Comparison of ENCODE assay signal across 19 cellular contexts in the genomic region with DNA sequence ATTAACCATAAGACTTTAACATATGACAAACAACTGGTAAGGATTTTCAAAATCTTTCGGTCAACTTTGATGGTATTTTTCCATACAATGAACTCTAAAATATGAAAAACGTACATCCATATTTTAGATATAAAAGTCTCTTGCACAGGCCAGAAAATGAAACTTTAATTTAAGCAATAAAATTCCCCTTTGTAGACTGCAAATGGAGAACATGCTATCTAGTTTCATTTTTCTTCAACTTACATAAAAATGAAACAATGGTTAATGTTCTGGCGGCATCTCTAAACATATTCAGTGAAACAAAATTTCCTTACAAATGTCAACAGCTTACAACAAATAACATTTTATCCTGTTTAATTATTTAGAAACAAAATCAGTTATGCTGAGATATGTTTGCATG.
DNase-seq lines count a peak whose midpoint lies in the region; ATAC-seq and TF ChIP-seq lines count a peak whose summit lies in the region.
"Had no signal": no experiment of that assay in that cellular context is flagged by ENCODE, and none has a peak within 500 bp of the region (broad histone marks: within the 10 kb centered on the region; RNA-seq: fewer than 3 reads in every experiment).

No MANE protein-coding gene starts in this region.

- ATAC-seq in stimulated activated naive CD8-positive, alpha-beta T cell treated with anti-CD3 and anti-CD28 coated beads, Interleukin-15, amount 100 ng/mL, for 72 hours = no peak
- ATAC-seq in stimulated activated naive CD8-positive, alpha-beta T cell treated with anti-CD3 and anti-CD28 coated beads, Interleukin-15, Interleukin-2, amounts not matched to agents 100 U/mL and 50 U/mL, for 24 hours = no peak
- ATAC-seq in naive B cell (ENCODE audit: low read depth in 2 of 2) = peak in 1 of 2 donors; percentile 56
- ATAC-seq: HepG2, psoas muscle had no signal

- TF ChIP-seq CTCF in GM10266 (IDR thresholded peaks at IDR 0.05; ENCODE audit: control insufficient read depth, insufficient read depth, low read depth, missing control alignments) = no peak

- H3K36me3 Mint-ChIP-seq in activated T-helper 1 cell treated with anti-CD3 and anti-CD28 coated beads, Interleukin-12 subunit alpha, Interleukin-12 subunit beta, Interleukin-2, Interleukin-4 antibody, amounts not matched to agents 30 ng/mL and 10 ng/mL and 1 ng/mL, durations not matched to agents 14 hours and 24 hours and 36 hours (ENCODE audit: low read depth) = peaks cover 33% of the 10 kb centered on the region
- peaks cover 5 to 21% of the 10 kb centered on the region in 2 donors for H3K36me3 Mint-ChIP-seq in naive B cell

- no peak for DNase-seq in stimulated activated naive CD8-positive, alpha-beta T cell treated with anti-CD3 and anti-CD28 coated beads, Interleukin-15, amount 100 ng/mL, for 72 hours
- no peak for DNase-seq in stimulated activated naive CD8-positive, alpha-beta T cell treated with anti-CD3 and anti-CD28 coated beads, Interleukin-15, Interleukin-2, amounts not matched to agents 100 U/mL and 50 U/mL, for 24 hours
- no peak for DNase-seq in activated T-helper 1 cell treated with anti-CD3 and anti-CD28 coated beads, Interleukin-12 subunit alpha, Interleukin-12 subunit beta, Interleukin-2, Interleukin-4 antibody, amounts not matched to agents 30 ng/mL and 10 ng/mL and 1 ng/mL, durations not matched to agents 14 hours and 24 hours and 36 hours (ENCODE audit: low spot score)
- DNase-seq in naive B cell = no peak
- no peak for DNase-seq in GM10266 (ENCODE audit: extremely low spot score)
- no peak for DNase-seq in ureter (ENCODE audit: low spot score)
- DNase-seq in HuH-7 (ENCODE audit: low spot score) = no peak
- DNase-seq: activated CD4-positive, alpha-beta T cell treated with anti-CD3 and anti-CD28 coated beads, Interleukin-2, amount 50 U/mL, for 1 hour; activated CD8-positive, alpha-beta memory T cell treated with anti-CD3 and anti-CD28 coated beads, Interleukin-2, amount 50 U/mL, for 48 hours; cerebellar nuclear complex; DMS153; head of caudate nucleus; NCI-H1105; NCI-H1930; NCI-H748 treated with DMSO at 0.1 percent for 48 hours; psoas muscle; RPMI8226 had no signal

- H3K27ac Mint-ChIP-seq in stimulated activated naive CD8-positive, alpha-beta T cell treated with anti-CD3 and anti-CD28 coated beads, Interleukin-15, amount 100 ng/mL, for 72 hours = peak overlapping the region; percentile 82 to 89
- H3K27ac Mint-ChIP-seq in activated T-helper 1 cell treated with anti-CD3 and anti-CD28 coated beads, Interleukin-12 subunit alpha, Interleukin-12 subunit beta, Interleukin-2, Interleukin-4 antibody, amounts not matched to agents 30 ng/mL and 10 ng/mL and 1 ng/mL, durations not matched to agents 14 hours and 24 hours and 36 hours = peak overlapping the region; percentile 53
- H3K27ac Mint-ChIP-seq in naive B cell = peak overlapping the region in 4 of 6 donors; percentile 41 to 94 (median 84)
- H3K27ac Mint-ChIP-seq: T-helper 1 cell treated with Interleukin-12 subunit alpha and Interleukin-12 subunit beta and Interleukin-4 antibody, amounts not matched to agents 30 μg/mL and 1 μg/mL, for 36 hours had no signal

- H3K4me1 Mint-ChIP-seq in stimulated activated naive CD8-positive, alpha-beta T cell treated with anti-CD3 and anti-CD28 coated beads, Interleukin-15, amount 100 ng/mL, for 72 hours = peaks cover 59% of the 10 kb centered on the region
- peaks cover 10% of the 10 kb centered on the region for H3K4me1 Mint-ChIP-seq in activated T-helper 1 cell treated with anti-CD3 and anti-CD28 coated beads, Interleukin-12 subunit alpha, Interleukin-12 subunit beta, Interleukin-2, Interleukin-4 antibody, amounts not matched to agents 30 ng/mL and 10 ng/mL and 1 ng/mL, durations not matched to agents 14 hours and 24 hours and 36 hours (ENCODE audit: low read depth)
- peaks cover 14 to 30% (median 17%) of the 10 kb centered on the region in 3 donors for H3K4me1 Mint-ChIP-seq in naive B cell

- H3K4me3 Mint-ChIP-seq in stimulated activated naive CD8-positive, alpha-beta T cell treated with anti-CD3 and anti-CD28 coated beads, Interleukin-15, amount 100 ng/mL, for 72 hours = peak overlapping the region; percentile 44 to 79
- H3K4me3 Mint-ChIP-seq in activated T-helper 1 cell treated with anti-CD3 and anti-CD28 coated beads, Interleukin-12 subunit alpha, Interleukin-12 subunit beta, Interleukin-2, Interleukin-4 antibody, amounts not matched to agents 30 ng/mL and 10 ng/mL and 1 ng/mL, durations not matched to agents 14 hours and 24 hours and 36 hours = no peak overlapping the region
- peak overlapping the region in 1 of 8 donors; percentile 20 for H3K4me3 Mint-ChIP-seq in naive B cell
- H3K4me3 Mint-ChIP-seq: T-helper 1 cell treated with Interleukin-12 subunit alpha and Interleukin-12 subunit beta and Interleukin-4 antibody, amounts not matched to agents 30 μg/mL and 1 μg/mL, for 36 hours had no signal

- H3K9me3 Mint-ChIP-seq in stimulated activated naive CD8-positive, alpha-beta T cell treated with anti-CD3 and anti-CD28 coated beads, Interleukin-15, amount 100 ng/mL, for 72 hours = no peaks in the 10 kb centered on the region
- no peaks in the 10 kb centered on the region for H3K9me3 Mint-ChIP-seq in activated T-helper 1 cell treated with anti-CD3 and anti-CD28 coated beads, Interleukin-12 subunit alpha, Interleukin-12 subunit beta, Interleukin-2, Interleukin-4 antibody, amounts not matched to agents 30 ng/mL and 10 ng/mL and 1 ng/mL, durations not matched to agents 14 hours and 24 hours and 36 hours
- no peaks in the 10 kb centered on the region for H3K9me3 Mint-ChIP-seq in naive B cell
- H3K9me3 Mint-ChIP-seq: T-helper 1 cell treated with Interleukin-12 subunit alpha and Interleukin-12 subunit beta and Interleukin-4 antibody, amounts not matched to agents 30 μg/mL and 1 μg/mL, for 36 hours had no signal

- intact Hi-C loops in activated T-helper 1 cell treated with anti-CD3 and anti-CD28 coated beads, Interleukin-12 subunit alpha, Interleukin-12 subunit beta, Interleukin-2, Interleukin-4 antibody, amounts not matched to agents 30 ng/mL and 10 ng/mL and 1 ng/mL, durations not matched to agents 14 hours and 24 hours and 36 hours (cut with micrococcal nuclease) = no loop called here

- no peaks in the 10 kb centered on the region for H3K27me3 Mint-ChIP-seq in stimulated activated naive CD8-positive, alpha-beta T cell treated with anti-CD3 and anti-CD28 coated beads, Interleukin-15, amount 100 ng/mL, for 72 hours
- H3K27me3 Mint-ChIP-seq in activated T-helper 1 cell treated with anti-CD3 and anti-CD28 coated beads, Interleukin-12 subunit alpha, Interleukin-12 subunit beta, Interleukin-2, Interleukin-4 antibody, amounts not matched to agents 30 ng/mL and 10 ng/mL and 1 ng/mL, durations not matched to agents 14 hours and 24 hours and 36 hours (ENCODE audit: insufficient read depth) = no peaks in the 10 kb centered on the region
- H3K27me3 Mint-ChIP-seq in naive B cell = no peaks in the 10 kb centered on the region
